ENCODE assay signal across 2 cellular contexts in genomic region chr10:119679480-119679829, GRCh38.
TF ChIP-seq lines count a peak whose summit lies in the region.

No MANE protein-coding gene starts in this region.

TF ChIP-seq in IMR-90, 13 proteins besides CTCF, POLR2A, EP300 and RAD21:
- no peak for TF ChIP-seq MAZ (IDR thresholded peaks at IDR 0.05; ENCODE audit: borderline replicate concordance, low read depth, low read length)
- TF ChIP-seq MXI1 (IDR thresholded peaks at IDR 0.05; ENCODE audit: borderline replicate concordance, low read depth, low read length), result no peak
- TF ChIP-seq NFE2L2 (IDR thresholded peaks at IDR 0.05; ENCODE audit: low read depth, low read length), result no peak

TF ChIP-seq in GM12891, 5 proteins besides CTCF, POLR2A, EP300 and RAD21:
- TF ChIP-seq POU2F2 (IDR thresholded peaks at IDR 0.05; ENCODE audit: low read depth, low read length) (no peak), SPI1 (IDR thresholded peaks at IDR 0.05; ENCODE audit: low read depth, low read length) (no peak), PAX5 (IDR thresholded peaks at IDR 0.05; ENCODE audit: insufficient read depth, low read length, severe bottlenecking) (no peak), TAF1 (IDR thresholded peaks at IDR 0.05; ENCODE audit: low read depth, low read length) (no peak), POLR2AphosphoS5 (IDR thresholded peaks at IDR 0.05; ENCODE audit: low read depth, low read length) (no peak)
